Comparison of ENCODE assay signal across 19 cellular contexts in the genomic region with DNA sequence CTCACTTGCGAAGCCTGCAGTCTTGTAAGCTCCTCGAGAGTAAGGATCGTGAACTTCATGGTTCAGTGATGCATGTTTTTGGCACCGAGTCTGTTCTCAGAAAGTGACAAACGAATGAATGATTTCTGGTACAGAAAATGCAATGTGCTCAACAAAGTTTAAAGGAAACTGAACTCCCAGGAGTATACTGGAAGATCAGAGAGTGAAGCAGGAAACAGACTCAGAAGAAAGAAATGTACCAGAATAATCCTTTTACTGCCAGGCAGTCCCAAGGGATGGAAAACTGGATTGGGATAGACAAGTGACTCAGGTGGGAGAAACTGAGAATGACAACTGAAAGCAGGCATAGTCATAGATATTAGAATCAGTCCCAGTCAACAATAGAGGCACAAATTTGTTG.
A peak's percentile ranks its signal among the peaks of the same experiment; 100 is the strongest.
DNase-seq lines count a peak whose midpoint lies in the region; ATAC-seq and TF ChIP-seq lines count a peak whose summit lies in the region.
"Had no signal": no experiment of that assay in that cellular context is flagged by ENCODE, and none has a peak within 500 bp of the region (broad histone marks: within the 10 kb centered on the region; RNA-seq: fewer than 3 reads in every experiment).

No MANE protein-coding gene starts in this region.

- intact Hi-C loops in PC-3 (cut with micrococcal nuclease), result loop anchor here (10.0 kb wide), 1 partner anchor 1029 kb away; no protein-coding TSS in a partner anchor
- intact Hi-C loops in thyroid gland (cut with DNase I), result no loop called here
- intact Hi-C loops in vagina (cut with DNase I), result no loop called here
- intact Hi-C loops in spleen (cut with DNase I; ENCODE audit: low total_unique reads), result no loop called here

- CTCF ChIA-PET in PC-3 (lab: Charles Lee), result no interaction called here

- H3K4me3 ChIP-seq in PC-3 (ENCODE audit: low read length) (no peak overlapping the region), fibroblast of mammary gland (ENCODE audit: control insufficient read depth, low read depth, low read length) (no peak overlapping the region), thyroid gland (replicated peaks in 1 of 3) (no peak overlapping the region), vagina (no peak overlapping the region), spleen (no peak overlapping the region)
- H3K4me3 ChIP-seq: SK-N-MC had no signal

- no peaks in the 10 kb centered on the region for H3K36me3 ChIP-seq in PC-3 (ENCODE audit: low read depth, low read length)
- no peaks in the 10 kb centered on the region for H3K36me3 ChIP-seq in thyroid gland
- H3K36me3 ChIP-seq in vagina, result no peaks in the 10 kb centered on the region
- no peaks in the 10 kb centered on the region for H3K36me3 ChIP-seq in spleen

- H3K4me1 ChIP-seq in PC-3 (ENCODE audit: insufficient read depth, low read length), result no peaks in the 10 kb centered on the region
- peaks cover 11% of the 10 kb centered on the region in 2 donors for H3K4me1 ChIP-seq in thyroid gland
- H3K4me1 ChIP-seq in vagina, result no peaks in the 10 kb centered on the region
- no peaks in the 10 kb centered on the region for H3K4me1 ChIP-seq in spleen

- BruUV-seq in PC-3 (replicated peaks; lab: Mats Ljungman, UMichigan), result no TSS peak

- no peaks in the 10 kb centered on the region for H3K9me2 ChIP-seq in PC-3 (replicated peaks; ENCODE audit: low read length)

- DNase-seq in Daoy (ENCODE audit: low read depth), result peak; percentile 55
- peak; percentile 26 for DNase-seq in PC-3
- DNase-seq in fibroblast of mammary gland (ENCODE audit: low read depth), result peak; percentile 94
- peak; percentile 33 to 35 for DNase-seq in thyroid gland
- DNase-seq in iPS-NIHi7 (ENCODE audit: extremely low spot score), result no peak
- DNase-seq in vagina (ENCODE audit: extremely low spot score in 2 of 2), result no peak
- no peak for DNase-seq in NCI-H226
- DNase-seq in spleen, result no peak
- DNase-seq: Calu3; CD4-positive, alpha-beta T cell; KBM-7; MV-4-11; NCI-H187 treated with DMSO at 0.1 percent for 48 hours; NCI-H446; NCI-H69; Right ventricle myocardium superior; T-helper 1 cell had no signal

- H3K9ac ChIP-seq in PC-3 (ENCODE audit: low read length), result no peak overlapping the region

- H3K27ac ChIP-seq in PC-3 (ENCODE audit: low read length), result no peak overlapping the region
- H3K27ac ChIP-seq in thyroid gland, result no peak overlapping the region
- H3K27ac ChIP-seq in vagina, result no peak overlapping the region
- H3K27ac ChIP-seq in spleen, result no peak overlapping the region
- H3K27ac ChIP-seq: SK-N-MC had no signal

- H3K9me3 ChIP-seq in PC-3 (ENCODE audit: low read length) (no peaks in the 10 kb centered on the region), thyroid gland (no peaks in the 10 kb centered on the region), vagina (no peaks in the 10 kb centered on the region), spleen (no peaks in the 10 kb centered on the region)

- H3K4me2 ChIP-seq in PC-3 (ENCODE audit: low read length), result no peak overlapping the region

- H3K79me2 ChIP-seq in PC-3 (ENCODE audit: low read length), result no peaks in the 10 kb centered on the region

- no peaks in the 10 kb centered on the region for H3F3A ChIP-seq in PC-3 (ENCODE audit: low read length, unreplicated experiment)

- no peaks in the 10 kb centered on the region for H4K20me1 ChIP-seq in PC-3 (ENCODE audit: low read length)

- TF ChIP-seq POLR2A in thyroid gland (IDR thresholded peaks at IDR 0.05), result no peak
- no peak for TF ChIP-seq POLR2A in vagina (IDR thresholded peaks at IDR 0.05)
- TF ChIP-seq POLR2A in spleen (IDR thresholded peaks at IDR 0.05), result no peak

- WGBS in thyroid gland, 2 donors, result 26 to 40% methylated on average over 5 of the region's 5 CpGs
- WGBS in spleen, 5 donors, result 67 to 82% (median 72%) methylated on average over 5 of the region's 5 CpGs

- H3K27me3 ChIP-seq in PC-3 (ENCODE audit: low read length), result peaks cover 13% of the 10 kb centered on the region; the same call in 1 of the 2 replicates
- no peaks in the 10 kb centered on the region for H3K27me3 ChIP-seq in thyroid gland
- H3K27me3 ChIP-seq in vagina, result no peaks in the 10 kb centered on the region
- H3K27me3 ChIP-seq in spleen (replicated peaks in 1 of 7), result no peaks in the 10 kb centered on the region

- TF ChIP-seq CTCF in PC-3 (conservative IDR thresholded peaks at IDR 0.05; ENCODE audit: low read depth, low read length), result no peak
- no peak for TF ChIP-seq CTCF in fibroblast of mammary gland (conservative IDR thresholded peaks at IDR 0.05; ENCODE audit: control insufficient read depth, insufficient read depth, low read depth, low read length)
- TF ChIP-seq CTCF in thyroid gland (IDR thresholded peaks at IDR 0.05), result no peak
- TF ChIP-seq CTCF in vagina (IDR thresholded peaks at IDR 0.05), result no peak
- no peak for TF ChIP-seq CTCF in spleen (IDR thresholded peaks at IDR 0.05 in 8 of 11, conservative IDR thresholded peaks at IDR 0.05 in 3 of 11)

- no peak for ATAC-seq in PC-3
- ATAC-seq: HepG2 had no signal

- POLR2A ChIA-PET in PC-3 (lab: Charles Lee; ENCODE audit: unreplicated experiment), result no interaction called here

- H2AFZ ChIP-seq in PC-3 (ENCODE audit: low read length), result no peak overlapping the region

Comparison
In these comparisons a context has a peak if more than half of its experiments do, and no peak if none do; other contexts are left out.
1. DNase-seq: peak in Daoy (single experiment), PC-3 (single experiment), fibroblast of mammary gland (single experiment) and thyroid gland (2 of 2); none in iPS-NIHi7 (single experiment), vagina (0 of 2), NCI-H226 (single experiment) and spleen (single experiment).